Comparison of ENCODE assay signal across 8 cellular contexts in genomic region chr2:231611273-231612198, GRCh38. TPM values are rescaled to one million over a fixed set of nuclear protein-coding genes. Genes with fewer than 3 reads are reported as not detected.
DNase-seq lines count a peak whose midpoint lies in the region; ATAC-seq and TF ChIP-seq lines count a peak whose summit lies in the region.

No MANE protein-coding gene starts in this region.

- H3K9ac ChIP-seq in parathyroid adenoma = peak overlapping the region; percentile 20

- TF ChIP-seq CTCF in esophagus muscularis mucosa (IDR thresholded peaks at IDR 0.05) = peak; percentile 40 to 53 (median 43)
- no peak for TF ChIP-seq CTCF in parathyroid adenoma (IDR thresholded peaks at IDR 0.05)

- H3K4me1 ChIP-seq in esophagus muscularis mucosa = peaks cover 56 to 68% (median 61%) of the 10 kb centered on the region in 4 donors
- peaks cover 20% of the 10 kb centered on the region for H3K4me1 ChIP-seq in parathyroid adenoma

- intact Hi-C loops in esophagus muscularis mucosa (cut with DNase I) = loop anchor here (2.0 kb wide), 2 partner anchors 63 to 99 kb away; no protein-coding TSS in a partner anchor

- ATAC-seq in HG03520 (IDR thresholded peaks at IDR 0.05; ENCODE audit: unreplicated experiment) = no peak

- no peaks in the 10 kb centered on the region for H3K79me2 ChIP-seq in parathyroid adenoma

- H3K27me3 ChIP-seq in esophagus muscularis mucosa (no peaks in the 10 kb centered on the region), parathyroid adenoma (ENCODE audit: control insufficient read depth, insufficient read depth, low read length) (no peaks in the 10 kb centered on the region)

- peak overlapping the region; percentile 97 to 100 (median 98) for H3K27ac ChIP-seq in esophagus muscularis mucosa (replicated peaks in 1 of 4)
- H3K27ac ChIP-seq in parathyroid adenoma = peak overlapping the region; percentile 97

- H3K4me3 ChIP-seq in esophagus muscularis mucosa = no peak overlapping the region
- H3K4me3 ChIP-seq in parathyroid adenoma (ENCODE audit: low read depth, low read length) = peak overlapping the region; percentile 61

- no peak for TF ChIP-seq EP300 in esophagus muscularis mucosa (IDR thresholded peaks at IDR 0.05)

- H2AFZ ChIP-seq in parathyroid adenoma = peak overlapping the region; percentile 99

- H3K36me3 ChIP-seq in esophagus muscularis mucosa (no peaks in the 10 kb centered on the region), parathyroid adenoma (ENCODE audit: control insufficient read depth, insufficient read depth, low read length) (no peaks in the 10 kb centered on the region)

- DNase-seq in GF-D8 (lab: John Stamatoyannopoulos, UW) (peak; percentile 56), NCI-H526 treated with DMSO at 0.1 percent for 48 hours (lab: John Stamatoyannopoulos, UW) (peak; percentile 4), esophagus muscularis mucosa (ENCODE audit: extremely low spot score) (no peak), DMS153 treated with DMSO at 0.1 percent for 48 hours (lab: John Stamatoyannopoulos, UW; ENCODE audit: unreplicated experiment) (no peak), hippocampal formation (lab: John Stamatoyannopoulos, UW) (no peak)
- peak; percentile 75 for DNase-seq in activated CD8-positive, alpha-beta memory T cell treated with anti-CD3 and anti-CD28 coated beads, Interleukin-2, amount 50 U/mL, for 48 hours

- TF ChIP-seq POLR2A in esophagus muscularis mucosa (IDR thresholded peaks at IDR 0.05; ENCODE audit: low read depth) = no peak

- no peak overlapping the region for H3K4me2 ChIP-seq in parathyroid adenoma (ENCODE audit: low read length)

- WGBS in esophagus muscularis mucosa = 45% methylated on average over 10 of the region's 12 CpGs

- H3K9me3 ChIP-seq in esophagus muscularis mucosa (no peaks in the 10 kb centered on the region), parathyroid adenoma (ENCODE audit: control insufficient read depth, low read length) (no peaks in the 10 kb centered on the region)

RNA-seq across cellular contexts. Expression of gene TEX44, which starts 18.9 kb away (rescaled TPM):
- not detected for total RNA-seq in esophagus muscularis mucosa

Comparison
In these comparisons a context has a peak if more than half of its experiments do, and no peak if none do; other contexts are left out.
1. DNase-seq: peak in GF-D8 (single experiment), NCI-H526 treated with DMSO at 0.1 percent for 48 hours (single experiment) and activated CD8-positive, alpha-beta memory T cell treated with anti-CD3 and anti-CD28 coated beads, Interleukin-2, amount 50 U/mL, for 48 hours (single experiment); none in esophagus muscularis mucosa (single experiment), DMS153 treated with DMSO at 0.1 percent for 48 hours (single experiment) and hippocampal formation (0 of 2).